In the genomic region with DNA sequence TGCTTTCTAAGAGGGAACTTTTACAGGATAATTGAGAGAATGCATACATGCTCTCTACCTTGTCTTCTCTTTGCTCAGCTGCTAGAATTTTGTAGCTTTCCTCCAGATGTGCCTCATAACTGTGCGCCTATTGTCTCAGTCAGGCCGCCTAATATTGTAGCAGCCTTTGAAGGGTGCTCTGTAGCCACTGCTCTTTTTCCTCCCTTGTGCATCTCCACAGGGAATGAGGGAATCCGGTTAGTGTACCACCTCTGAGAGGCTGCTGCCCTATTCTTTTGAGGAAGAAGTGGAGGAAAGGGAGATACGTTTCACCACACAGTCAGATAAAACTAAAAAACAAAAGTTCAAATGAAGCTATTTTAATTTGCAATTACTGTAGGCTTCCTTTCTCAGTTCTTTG, we compare ENCODE assay signal across 23 cellular contexts. TPM values are rescaled to one million over a fixed set of nuclear protein-coding genes. Genes with fewer than 3 reads are reported as not detected.
DNase-seq lines count a peak whose midpoint lies in the region; ATAC-seq, FAIRE-seq and TF ChIP-seq lines count a peak whose summit lies in the region.
"Had no signal": no experiment of that assay in that cellular context is flagged by ENCODE, and none has a peak within 500 bp of the region (broad histone marks: within the 10 kb centered on the region; RNA-seq: fewer than 3 reads in every experiment).

No MANE protein-coding gene starts in this region.

- H3K9ac ChIP-seq in HepG2 (ENCODE audit: insufficient read depth, low read depth, low read length) (no peak overlapping the region), neuronal stem cell (ENCODE audit: low read depth, low read length, poor library complexity) (no peak overlapping the region)
- H3K9ac ChIP-seq: BLaER1 had no signal

- no peak overlapping the region for H3K4ac ChIP-seq in neuronal stem cell (ENCODE audit: low read length)

- H4K20me1 ChIP-seq in HepG2 (ENCODE audit: insufficient read depth, low read length): no peaks in the 10 kb centered on the region; the same call in 1 of the 2 replicates
- peaks cover 24% of the 10 kb centered on the region for H4K20me1 ChIP-seq in hepatocyte (ENCODE audit: insufficient read depth, poor library complexity, severe bottlenecking)

- in situ Hi-C loops in HepG2 (cut with HindIII; ENCODE audit: extremely low pct_ligation_motif_present, low pct_unique_long_range_greater_than_20kb): no loop called here

- no TSS peak for BruUV-seq in HepG2 (replicated peaks; lab: Mats Ljungman, UMichigan)

- H2AK5ac ChIP-seq in neuronal stem cell (ENCODE audit: low read depth, low read length): no peak overlapping the region

- no peak overlapping the region for H3K18ac ChIP-seq in neuronal stem cell (ENCODE audit: low read length)

- no peak overlapping the region for H3K4me2 ChIP-seq in HepG2 (ENCODE audit: low read depth, low read length)
- no peak overlapping the region for H3K4me2 ChIP-seq in neuronal stem cell (ENCODE audit: insufficient read depth, low read length, poor library complexity, severe bottlenecking)
- no peak overlapping the region for H3K4me2 ChIP-seq in hepatocyte
- H3K4me2 ChIP-seq: BLaER1 had no signal

- no peaks in the 10 kb centered on the region for H3K9me2 ChIP-seq in hepatocyte (replicated peaks; ENCODE audit: insufficient read depth)

- H3K23ac ChIP-seq in neuronal stem cell (ENCODE audit: low read depth, low read length, poor library complexity): no peak overlapping the region

- H4K91ac ChIP-seq in neuronal stem cell (ENCODE audit: low read depth, low read length, poor library complexity): no peak overlapping the region

- FAIRE-seq in HepG2 (lab: Jason Lieb, UNC): no peak
- FAIRE-seq: A204.1, G401.6, GM12891, GM19239 had no signal

- H3K36me3 Mint-ChIP-seq in endothelial cell (ENCODE audit: low read depth, unreplicated experiment) (peaks cover 22% of the 10 kb centered on the region), nephron progenitor cell (ENCODE audit: low read depth) (peaks cover 54% of the 10 kb centered on the region), natural killer cell (no peaks in the 10 kb centered on the region), CD14-positive monocyte (peaks cover 47 to 52% of the 10 kb centered on the region in 2 donors)

- intact Hi-C loops in HepG2 (cut with micrococcal nuclease; ENCODE audit: unreplicated experiment): no loop called here
- intact Hi-C loops in right lobe of liver (cut with DNase I): no loop called here
- intact Hi-C loops in natural killer cell (cut with micrococcal nuclease): no loop called here
- intact Hi-C loops in CD14-positive monocyte (cut with micrococcal nuclease): no loop called here

- H4K8ac ChIP-seq in neuronal stem cell (ENCODE audit: low read depth, low read length): no peak overlapping the region

- H3K4me3 ChIP-seq in HepG2 (replicated peaks in 1 of 3; ENCODE audit: insufficient read depth in 1 of 3, low read depth in 2 of 3, low read length in 3 of 3) (no peak overlapping the region), right lobe of liver (no peak overlapping the region), neuronal stem cell (ENCODE audit: low read length in 2 of 2) (no peak overlapping the region), hepatocyte (no peak overlapping the region)
- H3K4me3 ChIP-seq: BLaER1 had no signal

- H3K9me3 Mint-ChIP-seq in endothelial cell (ENCODE audit: unreplicated experiment) (no peaks in the 10 kb centered on the region), nephron progenitor cell (no peaks in the 10 kb centered on the region), natural killer cell (no peaks in the 10 kb centered on the region), CD14-positive monocyte (no peaks in the 10 kb centered on the region)
- H3K9me3 Mint-ChIP-seq: CD4-positive, alpha-beta T cell; CD8-positive, alpha-beta T cell had no signal

- no peaks in the 10 kb centered on the region for H3K79me1 ChIP-seq in neuronal stem cell (ENCODE audit: low read depth, low read length)

- H3K4me1 Mint-ChIP-seq in endothelial cell (ENCODE audit: unreplicated experiment) (no peaks in the 10 kb centered on the region), nephron progenitor cell (no peaks in the 10 kb centered on the region), natural killer cell (no peaks in the 10 kb centered on the region), CD14-positive monocyte (no peaks in the 10 kb centered on the region)

- TF ChIP-seq POLR2A in HepG2 (IDR thresholded peaks at IDR 0.05; ENCODE audit: insufficient read depth in 1 of 2, low read depth in 2 of 2, low read length in 2 of 2) (no peak), right lobe of liver (IDR thresholded peaks at IDR 0.05) (no peak)

- no peak overlapping the region for H2BK12ac ChIP-seq in neuronal stem cell (ENCODE audit: low read length)

- no peak overlapping the region for H2AFZ ChIP-seq in HepG2 (ENCODE audit: low read length)
- no peak overlapping the region for H2AFZ ChIP-seq in neuronal stem cell (ENCODE audit: low read length)
- H2AFZ ChIP-seq in hepatocyte: no peak overlapping the region

- H3K14ac ChIP-seq in neuronal stem cell (ENCODE audit: low read length): no peak overlapping the region

- H3K36me3 ChIP-seq in HepG2 (replicated peaks in 1 of 2; ENCODE audit: control insufficient read depth in 1 of 2, insufficient read depth in 2 of 2, low read length in 2 of 2) (peaks cover 17 to 60% of the 10 kb centered on the region in 2 experiments), right lobe of liver (peaks cover 0 to 29% (median 13%) of the 10 kb centered on the region in 4 donors), neuronal stem cell (replicated peaks in 1 of 2; ENCODE audit: control insufficient read depth in 2 of 2, insufficient read depth in 2 of 2, low read length in 2 of 2) (peaks cover 13 to 96% of the 10 kb centered on the region in 2 donors), hepatocyte (replicated peaks; ENCODE audit: insufficient read depth, low read depth) (no peaks in the 10 kb centered on the region)

- H3K27me3 ChIP-seq in HepG2 (ENCODE audit: control insufficient read depth in 1 of 2, insufficient read depth in 2 of 2, low read length in 2 of 2) (no peaks in the 10 kb centered on the region; a peak in 1 of 5 replicates), right lobe of liver (no peaks in the 10 kb centered on the region), neuronal stem cell (ENCODE audit: control insufficient read depth in 3 of 3, insufficient read depth in 3 of 3, low read depth in 1 of 3, low read length in 3 of 3) (no peaks in the 10 kb centered on the region), hepatocyte (no peaks in the 10 kb centered on the region)
- H3K27me3 ChIP-seq: BE2C, BLaER1 had no signal

- ATAC-seq in HepG2 (no peak), right lobe of liver (no peak), natural killer cell (no peak)
- ATAC-seq: CD8-positive, alpha-beta T cell had no signal

- no peak for TF ChIP-seq CTCF in HepG2 (CRISPR knock-in tag; IDR thresholded peaks at IDR 0.05)
- no peak for TF ChIP-seq CTCF in right lobe of liver (IDR thresholded peaks at IDR 0.05)
- no peak for TF ChIP-seq CTCF in endothelial cell (IDR thresholded peaks at IDR 0.05; ENCODE audit: unreplicated experiment)
- no peak for TF ChIP-seq CTCF in nephron progenitor cell (IDR thresholded peaks at IDR 0.05)
- TF ChIP-seq CTCF in natural killer cell (IDR thresholded peaks at IDR 0.05): no peak
- no peak for TF ChIP-seq CTCF in CD14-positive monocyte (IDR thresholded peaks at IDR 0.05)
- TF ChIP-seq CTCF in hepatocyte (IDR thresholded peaks at IDR 0.05; ENCODE audit: poor library complexity): no peak

- H3K27me3 Mint-ChIP-seq in endothelial cell (ENCODE audit: unreplicated experiment) (peaks cover 2% of the 10 kb centered on the region), nephron progenitor cell (ENCODE audit: low read depth, poor library complexity) (no peaks in the 10 kb centered on the region), natural killer cell (ENCODE audit: low read depth in 2 of 2) (no peaks in the 10 kb centered on the region), CD14-positive monocyte (ENCODE audit: low read depth in 3 of 3) (no peaks in the 10 kb centered on the region)
- H3K27me3 Mint-ChIP-seq: CD4-positive, alpha-beta T cell had no signal

- CTCF ChIA-PET in HepG2 (lab: Yijun Ruan, JAX; ENCODE audit: low intra/inter-chr PET ratio, low total read pairs): no interaction called here

- H2BK5ac ChIP-seq in neuronal stem cell (ENCODE audit: low read length): no peak overlapping the region

- H2BK120ac ChIP-seq in neuronal stem cell (ENCODE audit: low read depth, low read length): no peak overlapping the region

- TF ChIP-seq EP300 in HepG2 (IDR thresholded peaks at IDR 0.05; ENCODE audit: low read depth in 2 of 2, low read length in 2 of 2): no peak
- no peak for TF ChIP-seq EP300 in HepG2 (CRISPR knock-in tag; IDR thresholded peaks at IDR 0.05; ENCODE audit: borderline replicate concordance)

- H3K79me2 ChIP-seq in HepG2 (ENCODE audit: insufficient read depth, low read length): peaks cover 16% of the 10 kb centered on the region
- H3K79me2 ChIP-seq in hepatocyte: peaks cover 67% of the 10 kb centered on the region

- H3K4me3 Mint-ChIP-seq in endothelial cell (ENCODE audit: unreplicated experiment): peak overlapping the region; percentile 29
- H3K4me3 Mint-ChIP-seq in nephron progenitor cell: no peak overlapping the region
- no peak overlapping the region for H3K4me3 Mint-ChIP-seq in natural killer cell
- H3K4me3 Mint-ChIP-seq in CD14-positive monocyte: no peak overlapping the region
- H3K4me3 Mint-ChIP-seq: CD4-positive, alpha-beta T cell; CD8-positive, alpha-beta T cell had no signal

- H3K27ac ChIP-seq in HepG2 (ENCODE audit: extremely low read length, insufficient read depth, low read length) (no peak overlapping the region), right lobe of liver (no peak overlapping the region), neuronal stem cell (replicated peaks; ENCODE audit: low read length) (peak overlapping the region; percentile 9), hepatocyte (no peak overlapping the region)
- H3K27ac ChIP-seq: BLaER1 had no signal

- H3K27ac Mint-ChIP-seq in endothelial cell (ENCODE audit: unreplicated experiment): no peak overlapping the region
- H3K27ac Mint-ChIP-seq in nephron progenitor cell: peak overlapping the region; percentile 33
- H3K27ac Mint-ChIP-seq in natural killer cell: no peak overlapping the region
- peak overlapping the region in 3 of 7 donors; percentile 11 to 56 (median 46) for H3K27ac Mint-ChIP-seq in CD14-positive monocyte
- H3K27ac Mint-ChIP-seq: CD4-positive, alpha-beta T cell; CD8-positive, alpha-beta T cell had no signal

- TF ChIP-seq RAD21 in HepG2 (CRISPR knock-in tag; IDR thresholded peaks at IDR 0.05): no peak

- WGBS in HepG2 (ENCODE audit: low lambda C conversion rate): 100% methylated on average over 4 of the region's 4 CpGs
- 98% methylated on average over 4 of the region's 4 CpGs for WGBS in right lobe of liver (ENCODE audit: insufficient coverage, low coverage, low lambda C conversion rate, missing lambda C conversion rate)
- no CpG with 5 or more reads among the region's 4 CpGs for WGBS in neuronal stem cell (ENCODE audit: extremely low coverage in 2 of 2, insufficient read length in 2 of 2, insufficient replicate concordance in 1 of 2), 2 donors
- WGBS in hepatocyte (ENCODE audit: low lambda C conversion rate, missing lambda C conversion rate): 88% methylated on average over 4 of the region's 4 CpGs

- DNase-seq in HepG2 (ENCODE audit: low spot score) (no peak), right lobe of liver (no peak), endothelial cell (ENCODE audit: low spot score) (no peak), nephron progenitor cell (no peak), neuronal stem cell (ENCODE audit: low spot score) (no peak), natural killer cell (no peak), CD14-positive monocyte (ENCODE audit: low spot score) (no peak), hepatocyte (ENCODE audit: low spot score) (no peak)
- DNase-seq: 8988T; ACHN; BE2C; C1 segment of cervical spinal cord; Caco-2; Calu3; CD4-positive, alpha-beta T cell; CD8-positive, alpha-beta T cell; DMS79 treated with DMSO at 0.1 percent for 48 hours; GF-D8 had no signal

- no peak overlapping the region for H2BK15ac ChIP-seq in neuronal stem cell (ENCODE audit: low read length)

- POLR2A ChIA-PET in HepG2 (lab: Yijun Ruan, JAX): no interaction called here

- no peaks in the 10 kb centered on the region for H3K9me3 ChIP-seq in HepG2 (ENCODE audit: low read length)
- H3K9me3 ChIP-seq in right lobe of liver: no peaks in the 10 kb centered on the region
- H3K9me3 ChIP-seq in neuronal stem cell (replicated peaks in 1 of 2; ENCODE audit: control insufficient read depth in 2 of 2, insufficient read depth in 1 of 2, low read depth in 1 of 2, low read length in 2 of 2): peaks cover 0 to 4% of the 10 kb centered on the region in 2 donors
- no peaks in the 10 kb centered on the region for H3K9me3 ChIP-seq in hepatocyte (ENCODE audit: low read depth)
- H3K9me3 ChIP-seq: BE2C, BLaER1, Caco-2 had no signal

- H3K4me1 ChIP-seq in HepG2 (ENCODE audit: insufficient read depth, low read length) (peaks cover 4% of the 10 kb centered on the region; the same call in 1 of the 2 replicates), right lobe of liver (no peaks in the 10 kb centered on the region), neuronal stem cell (ENCODE audit: control insufficient read depth in 2 of 2, insufficient read depth in 1 of 2, low read depth in 1 of 2, low read length in 2 of 2) (peaks cover 0 to 3% of the 10 kb centered on the region in 2 donors), hepatocyte (ENCODE audit: insufficient read depth) (no peaks in the 10 kb centered on the region)
- H3K4me1 ChIP-seq: BE2C, BLaER1, Caco-2 had no signal

RNA-seq across cellular contexts. Expression of gene TTC3, which starts 22.8 kb away (rescaled TPM):
- total RNA-seq in HepG2 (2016; rRNA removed; fragmentation: Illumina TruSeq; extraction: Trizol) (108 and 162 TPM in 2 replicates), right lobe of liver (10 to 100 TPM; 46.7 to 68.7 (median 54.2) TPM), endothelial cell (ENCODE audit: unreplicated experiment) (190 TPM), natural killer cell (10 to 100 TPM; 83.1 to 97.4 (median 88.3) TPM), hepatocyte (196 and 244 TPM in 2 replicates)
- 111 and 126 TPM in 2 replicates for total RNA-seq in HepG2 (2016; cell fraction: cytosol; rRNA removed; fragmentation: Illumina TruSeq; extraction: Trizol; ENCODE audit: low read depth)
- total RNA-seq in HepG2 (2016; cell fraction: insoluble cytoplasmic fraction; rRNA removed; fragmentation: Illumina TruSeq; extraction: Trizol): 108 and 166 TPM in 2 replicates
- total RNA-seq in HepG2 (2016; cell fraction: membrane; rRNA removed; fragmentation: Illumina TruSeq; extraction: Trizol): 165 and 198 TPM in 2 replicates
- 153 and 156 TPM in 2 replicates for total RNA-seq in HepG2 (2016; cell fraction: nucleus; rRNA removed; fragmentation: Illumina TruSeq; extraction: Trizol)
- polyA plus RNA-seq in HepG2 (2011; rRNA removed) (45.8 and 55.7 TPM in 2 replicates), CD14-positive monocyte (10 to 100 TPM in 1 of 2 donors, 1 to 10 TPM in 1; 9.6 to 17.9 TPM), hepatocyte (139 and 146 TPM in 2 replicates)
- 38.5 and 41.4 TPM in 2 replicates for polyA plus RNA-seq in HepG2 (2011; cell fraction: cytosol; rRNA removed)
- polyA plus RNA-seq in HepG2 (2011; cell fraction: nucleus; rRNA removed): 75.7 and 103 TPM in 2 replicates
- 62.1 and 88.8 TPM in 2 replicates for polyA plus RNA-seq in HepG2 (2012)
- 6.9 and 8.0 TPM in 2 replicates for polyA plus RNA-seq in HepG2 (2016; cell fraction: cytosol; fragmentation: Illumina TruSeq; extraction: Trizol; ENCODE audit: low read depth)
- polyA plus RNA-seq in HepG2 (2016; cell fraction: insoluble cytoplasmic fraction; fragmentation: Illumina TruSeq; extraction: Trizol; ENCODE audit: low read depth): 102 and 108 TPM in 2 replicates
- polyA plus RNA-seq in HepG2 (2016; cell fraction: membrane; fragmentation: Illumina TruSeq; extraction: Trizol; ENCODE audit: low read depth): 34.7 and 44.9 TPM in 2 replicates
- 109 and 111 TPM in 2 replicates for polyA plus RNA-seq in HepG2 (2016; cell fraction: nucleus; fragmentation: Illumina TruSeq; extraction: Trizol; ENCODE audit: insufficient read depth, low read depth)
- polyA minus RNA-seq in HepG2 (2011; rRNA and poly(A)+ RNA removed; ENCODE audit: low replicate concordance): 51.0 and 75.9 TPM in 2 replicates
- 139 and 147 TPM in 2 replicates for polyA minus RNA-seq in HepG2 (2011; cell fraction: cytosol; rRNA and poly(A)+ RNA removed)
- polyA minus RNA-seq in HepG2 (2011; cell fraction: nucleus; rRNA and poly(A)+ RNA removed): 285 and 338 TPM in 2 replicates
- 156 TPM for polyA plus RNA-seq in neuronal stem cell (2013, experiment 1 of 2)
- polyA plus RNA-seq in neuronal stem cell (2013, experiment 2 of 2): 163 TPM

RNA-seq across cellular contexts. Expression of gene PIGP, which starts 22.9 kb away (rescaled TPM):
- 13.7 and 14.8 TPM in 2 replicates for total RNA-seq in HepG2 (2016; rRNA removed; fragmentation: Illumina TruSeq; extraction: Trizol)
- total RNA-seq in HepG2 (2016; cell fraction: cytosol; rRNA removed; fragmentation: Illumina TruSeq; extraction: Trizol; ENCODE audit: low read depth): 17.8 and 18.9 TPM in 2 replicates
- 14.0 and 14.9 TPM in 2 replicates for total RNA-seq in HepG2 (2016; cell fraction: insoluble cytoplasmic fraction; rRNA removed; fragmentation: Illumina TruSeq; extraction: Trizol)
- total RNA-seq in HepG2 (2016; cell fraction: membrane; rRNA removed; fragmentation: Illumina TruSeq; extraction: Trizol): 20.5 and 22.0 TPM in 2 replicates
- 10.7 and 17.6 TPM in 2 replicates for total RNA-seq in HepG2 (2016; cell fraction: nucleus; rRNA removed; fragmentation: Illumina TruSeq; extraction: Trizol)
- 27.3 and 33.4 TPM in 2 replicates for polyA plus RNA-seq in HepG2 (2011; rRNA removed)
- 11.5 and 19.9 TPM in 2 replicates for polyA plus RNA-seq in HepG2 (2011; cell fraction: cytosol; rRNA removed)
- 14.6 and 17.8 TPM in 2 replicates for polyA plus RNA-seq in HepG2 (2011; cell fraction: nucleus; rRNA removed)
- polyA plus RNA-seq in HepG2 (2012): 10.2 and 23.5 TPM in 2 replicates
- 30.3 and 35.6 TPM in 2 replicates for polyA plus RNA-seq in HepG2 (2016; cell fraction: cytosol; fragmentation: Illumina TruSeq; extraction: Trizol; ENCODE audit: low read depth)
- 25.5 and 30.4 TPM in 2 replicates for polyA plus RNA-seq in HepG2 (2016; cell fraction: insoluble cytoplasmic fraction; fragmentation: Illumina TruSeq; extraction: Trizol; ENCODE audit: low read depth)
- 33.9 and 38.2 TPM in 2 replicates for polyA plus RNA-seq in HepG2 (2016; cell fraction: membrane; fragmentation: Illumina TruSeq; extraction: Trizol; ENCODE audit: low read depth)
- polyA plus RNA-seq in HepG2 (2016; cell fraction: nucleus; fragmentation: Illumina TruSeq; extraction: Trizol; ENCODE audit: insufficient read depth, low read depth): 37.8 and 39.4 TPM in 2 replicates
- polyA minus RNA-seq in HepG2 (2011; rRNA and poly(A)+ RNA removed; ENCODE audit: low replicate concordance): 7.7 and 7.8 TPM in 2 replicates
- polyA minus RNA-seq in HepG2 (2011; cell fraction: cytosol; rRNA and poly(A)+ RNA removed): 5.8 and 7.8 TPM in 2 replicates
- 11.4 and 13.6 TPM in 2 replicates for polyA minus RNA-seq in HepG2 (2011; cell fraction: nucleus; rRNA and poly(A)+ RNA removed)
- 10 to 100 TPM; 11.3 to 19.0 (median 17.3) TPM for total RNA-seq in right lobe of liver
- 14.1 TPM for total RNA-seq in endothelial cell (ENCODE audit: unreplicated experiment)
- polyA plus RNA-seq in neuronal stem cell (2013, experiment 1 of 2): 32.1 TPM
- 31.9 TPM for polyA plus RNA-seq in neuronal stem cell (2013, experiment 2 of 2)
- total RNA-seq in natural killer cell: 10 to 100 TPM in 1 of 3 donors, 1 to 10 TPM in 2; 6.5 to 10.4 (median 8.5) TPM
- 10 to 100 TPM; 10.6 to 17.6 TPM for polyA plus RNA-seq in CD14-positive monocyte
- total RNA-seq in hepatocyte: 20.0 and 23.3 TPM in 2 replicates
- polyA plus RNA-seq in hepatocyte: 39.9 and 48.7 TPM in 2 replicates
